Comparison of ENCODE assay signal across 8 cellular contexts in genomic region chr13:30615851-30616311, GRCh38. TPM values are rescaled to one million over a fixed set of nuclear protein-coding genes. Genes with fewer than 3 reads are reported as not detected.
DNase-seq lines count a peak whose midpoint lies in the region; ATAC-seq and TF ChIP-seq lines count a peak whose summit lies in the region.

No MANE protein-coding gene starts in this region.

- ATAC-seq in HG03457 (IDR thresholded peaks at IDR 0.05; ENCODE audit: unreplicated experiment) (no peak), HG03159 (IDR thresholded peaks at IDR 0.05; ENCODE audit: unreplicated experiment) (no peak)

- peak; percentile 16 for DNase-seq in DMS53 treated with DMSO at 0.1 percent for 48 hours (lab: John Stamatoyannopoulos, UW; ENCODE audit: unreplicated experiment)
- no peak for DNase-seq in MG63
- peak; percentile 62 to 63 for DNase-seq in cardiac fibroblast (ENCODE audit: low read depth in 2 of 2)
- DNase-seq in OCI-M2 (lab: John Stamatoyannopoulos, UW; ENCODE audit: unreplicated experiment): no peak
- DNase-seq in activated naive CD4-positive, alpha-beta T cell (lab: John Stamatoyannopoulos, UW): no peak

- H3K36me3 ChIP-seq in MG63 (peaks cover 2% of the 10 kb centered on the region; the same call in 1 of the 2 replicates), mesodermal cell (ENCODE audit: control insufficient read depth, insufficient read depth, low read length) (no peaks in the 10 kb centered on the region)

- H3K27ac ChIP-seq in mesodermal cell (ENCODE audit: low read depth, low read length, severe bottlenecking): peak overlapping the region; percentile 99

- no peaks in the 10 kb centered on the region for H3K9me3 ChIP-seq in MG63
- H3K9me3 ChIP-seq in mesodermal cell (ENCODE audit: control insufficient read depth, low read length): no peaks in the 10 kb centered on the region

- peaks cover 4% of the 10 kb centered on the region for H3K4me1 ChIP-seq in mesodermal cell (ENCODE audit: control insufficient read depth, insufficient read depth, low read length, poor library complexity, severe bottlenecking)

- no peak for TF ChIP-seq CTCF in cardiac fibroblast (IDR thresholded peaks at IDR 0.05; ENCODE audit: low read depth, low read length)

- H3K4me3 ChIP-seq in MG63 (peak overlapping the region; percentile 93), cardiac fibroblast (replicated peaks in 1 of 2; ENCODE audit: low read depth in 2 of 2, low read length in 2 of 2) (peak overlapping the region; percentile 92 to 94), mesodermal cell (ENCODE audit: extremely low read depth, insufficient read depth, low read length, poor library complexity, severe bottlenecking) (peak overlapping the region; percentile 89)

- 7% methylated on average over 3 of the region's 7 CpGs; no CpG with 5 or more reads in 1 of the 2 experiments for WGBS in mesodermal cell (ENCODE audit: insufficient coverage in 2 of 2), 2 experiments

- H3K27me3 ChIP-seq in MG63: no peaks in the 10 kb centered on the region

RNA-seq across cellular contexts. Expression of gene USPL1, which starts 1.8 kb away (rescaled TPM):
- 20.3 and 23.4 TPM in 2 replicates for total RNA-seq in MG63 (2014; rRNA removed; shearing (Covaris generic); ENCODE audit: low replicate concordance)
- 23.0 TPM for polyA plus RNA-seq in mesodermal cell (2013, experiment 1 of 2)
- 24.5 TPM for polyA plus RNA-seq in mesodermal cell (2013, experiment 2 of 2)

Comparison
In these comparisons a context has a peak if more than half of its experiments do, and no peak if none do; other contexts are left out.
1. DNase-seq: peak in DMS53 treated with DMSO at 0.1 percent for 48 hours (single experiment) and cardiac fibroblast (2 of 2); none in MG63 (single experiment), OCI-M2 (single experiment) and activated naive CD4-positive, alpha-beta T cell (0 of 4).
2. Peak in every context shown above with its lines, with median percentiles within 50 percentile points of each other: H3K4me3 ChIP-seq.